9 cellular contexts compared by ENCODE assay signal in genomic region chr11:119742263-119742861, GRCh38. TPM values are rescaled to one million over a fixed set of nuclear protein-coding genes. Genes with fewer than 3 reads are reported as not detected.
DNase-seq lines count a peak whose midpoint lies in the region; ATAC-seq, FAIRE-seq and TF ChIP-seq lines count a peak whose summit lies in the region.
"Had no signal": no experiment of that assay in that cellular context is flagged by ENCODE, and none has a peak within 500 bp of the region (broad histone marks: within the 10 kb centered on the region; RNA-seq: fewer than 3 reads in every experiment).

No MANE protein-coding gene starts in this region.

- DNase-seq in NCI-H2227 (lab: John Stamatoyannopoulos, UW; ENCODE audit: unreplicated experiment) = peak; percentile 85
- peak; percentile 61 for DNase-seq in spleen
- DNase-seq in NCI-H1092 (lab: John Stamatoyannopoulos, UW) = no peak
- no peak for DNase-seq in small intestine
- no peak for DNase-seq in CD14-positive monocyte (ENCODE audit: low spot score)

- intact Hi-C loops in spleen (cut with DNase I; ENCODE audit: low total_unique reads) (no loop called here), CD14-positive monocyte (cut with micrococcal nuclease) (no loop called here)

- no peaks in the 10 kb centered on the region for H3K9me3 Mint-ChIP-seq in activated T-helper 17 cell treated with anti-CD3 and anti-CD28 coated beads, Interleukin-2, amount 50 U/mL, for 72 hours
- H3K9me3 Mint-ChIP-seq in CD14-positive monocyte = peaks cover 0 to 8% (median 0%) of the 10 kb centered on the region in 7 donors

- H3K4me1 ChIP-seq in iPS-15b (ENCODE audit: control insufficient read depth, insufficient read depth, low read length) (no peaks in the 10 kb centered on the region), spleen (peaks cover 0 to 22% (median 13%) of the 10 kb centered on the region in 6 donors), small intestine (ENCODE audit: control insufficient read depth in 2 of 2, insufficient read depth in 1 of 2, low read depth in 1 of 2, low read length in 1 of 2) (peaks cover 0 to 6% of the 10 kb centered on the region in 2 donors)

- H3K36me3 ChIP-seq in iPS-15b (ENCODE audit: control insufficient read depth, insufficient read depth, low read length) = no peaks in the 10 kb centered on the region
- H3K36me3 ChIP-seq in spleen = no peaks in the 10 kb centered on the region
- no peaks in the 10 kb centered on the region for H3K36me3 ChIP-seq in small intestine (ENCODE audit: control insufficient read depth in 2 of 2, insufficient read depth in 2 of 2, low read length in 2 of 2)

- H3K9me3 ChIP-seq in iPS-15b (ENCODE audit: control insufficient read depth, insufficient read depth, low read length) (no peaks in the 10 kb centered on the region), spleen (no peaks in the 10 kb centered on the region), small intestine (ENCODE audit: control insufficient read depth, low read depth) (no peaks in the 10 kb centered on the region)

- no peak for TF ChIP-seq POLR2A in spleen (IDR thresholded peaks at IDR 0.05)

- peaks cover 46% of the 10 kb centered on the region for H3K27me3 Mint-ChIP-seq in activated T-helper 17 cell treated with anti-CD3 and anti-CD28 coated beads, Interleukin-2, amount 50 U/mL, for 72 hours
- H3K27me3 Mint-ChIP-seq in CD14-positive monocyte (ENCODE audit: low read depth in 3 of 3) = peaks cover 32 to 60% (median 48%) of the 10 kb centered on the region in 3 donors

- H3K36me3 Mint-ChIP-seq in activated T-helper 17 cell treated with anti-CD3 and anti-CD28 coated beads, Interleukin-2, amount 50 U/mL, for 72 hours (ENCODE audit: low read depth) = no peaks in the 10 kb centered on the region
- H3K36me3 Mint-ChIP-seq in CD14-positive monocyte = peaks cover 0 to 2% of the 10 kb centered on the region in 2 donors

- peak overlapping the region; percentile 43 for H3K4me3 Mint-ChIP-seq in activated T-helper 17 cell treated with anti-CD3 and anti-CD28 coated beads, Interleukin-2, amount 50 U/mL, for 72 hours
- peak overlapping the region in 1 of 2 donors; percentile 85 for H3K4me3 Mint-ChIP-seq in CD14-positive monocyte

- TF ChIP-seq CTCF in spleen (IDR thresholded peaks at IDR 0.05 in 8 of 11, conservative IDR thresholded peaks at IDR 0.05 in 3 of 11) (no peak), CD14-positive monocyte (IDR thresholded peaks at IDR 0.05) (no peak)

- FAIRE-seq in small intestine (lab: Jason Lieb, UNC) = no peak
- FAIRE-seq: frontal cortex had no signal

- no peak overlapping the region for H3K27ac Mint-ChIP-seq in activated T-helper 17 cell treated with anti-CD3 and anti-CD28 coated beads, Interleukin-2, amount 50 U/mL, for 72 hours
- H3K27ac Mint-ChIP-seq in CD14-positive monocyte = no peak overlapping the region

- H3K4me3 ChIP-seq in iPS-15b (ENCODE audit: low read depth, low read length) (peak overlapping the region; percentile 73), spleen (peak overlapping the region in 5 of 8 donors; percentile 6 to 55 (median 9)), small intestine (ENCODE audit: low read depth in 1 of 2, low read length in 2 of 2) (no peak overlapping the region)

- 2 to 4% (median 3%) methylated on average over 24 to 38 of the region's 38 CpGs for WGBS in spleen, 5 donors
- WGBS in small intestine, 3 donors = 3 to 8% (median 6%) methylated on average over 29 to 38 of the region's 38 CpGs

- H3K4me1 Mint-ChIP-seq in activated T-helper 17 cell treated with anti-CD3 and anti-CD28 coated beads, Interleukin-2, amount 50 U/mL, for 72 hours = peaks cover 5% of the 10 kb centered on the region
- peaks cover 3% of the 10 kb centered on the region for H3K4me1 Mint-ChIP-seq in CD14-positive monocyte

- ATAC-seq in activated T-helper 17 cell treated with anti-CD3 and anti-CD28 coated beads, Interleukin-2, amount 50 U/mL, for 72 hours (replicated peaks) = no peak
- ATAC-seq in GM21576 (IDR thresholded peaks at IDR 0.05; ENCODE audit: unreplicated experiment) = no peak

- H3K27me3 ChIP-seq in iPS-15b (ENCODE audit: control insufficient read depth, insufficient read depth, low read length) (peaks cover 43% of the 10 kb centered on the region), spleen (replicated peaks in 1 of 7) (peaks cover 0 to 62% (median 27%) of the 10 kb centered on the region in 7 donors), small intestine (ENCODE audit: control insufficient read depth in 2 of 2, insufficient read depth in 2 of 2, low read length in 2 of 2) (peaks cover 0 to 7% of the 10 kb centered on the region in 2 donors)

- no peak overlapping the region for H3K9ac ChIP-seq in iPS-15b (ENCODE audit: low read depth, low read length)

- H3K27ac ChIP-seq in spleen (no peak overlapping the region), small intestine (ENCODE audit: low read depth in 1 of 2, low read length in 1 of 2) (peak overlapping the region in 1 of 2 donors; percentile 3)

RNA-seq across cellular contexts. Expression of gene NECTIN1, which starts 13.4 kb away (rescaled TPM):
- 1 to 10 TPM in 1 of 2 donors, under 1 TPM in 1; 0.78 to 2.3 TPM for total RNA-seq in activated T-helper 17 cell treated with anti-CD3 and anti-CD28 coated beads, Interleukin-2, amount 50 U/mL, for 72 hours
- 10 to 100 TPM in 1 of 7 donors, 1 to 10 TPM in 6; 4.6 to 16.2 (median 7.7) TPM for total RNA-seq in spleen
- polyA plus RNA-seq in spleen (1 to 10 TPM in 2 of 3 donors, under 1 TPM in 1; 0.67 to 2.3 (median 1.1) TPM), small intestine (10 to 100 TPM in 1 of 3 donors, 1 to 10 TPM in 2; 2.7 to 32.8 (median 3.6) TPM), CD14-positive monocyte (under 1 TPM; 0.53 to 0.85 TPM)

Comparison
In these comparisons a context has a peak if more than half of its experiments do, and no peak if none do; other contexts are left out.
1. DNase-seq: peak in NCI-H2227 (single experiment) and spleen (single experiment); none in NCI-H1092 (single experiment), small intestine (single experiment) and CD14-positive monocyte (single experiment).
2. H3K4me3 ChIP-seq: peak in iPS-15b (single experiment) and spleen (5 of 8); none in small intestine (0 of 2).